Comparison of ENCODE assay signal across 1 cellular context in the genomic region with DNA sequence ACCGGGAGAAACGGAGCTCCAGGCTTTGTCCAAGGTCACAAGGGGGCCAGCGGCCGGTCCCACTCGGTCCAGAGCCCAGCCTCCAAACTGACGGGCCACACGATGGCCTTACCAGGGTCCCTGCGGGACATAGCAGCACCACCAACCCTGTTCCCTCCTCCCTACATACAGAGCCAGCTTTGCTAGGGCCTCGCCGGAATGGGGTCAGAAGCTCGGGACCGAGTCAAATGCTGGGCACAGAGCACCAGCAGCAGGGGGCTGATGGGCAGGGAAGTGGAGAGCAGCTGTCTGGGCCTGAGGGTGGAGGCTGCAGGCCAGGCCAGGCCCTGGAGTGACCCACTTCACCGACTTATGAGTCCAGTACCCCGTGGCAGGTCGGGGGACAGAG.
TF ChIP-seq lines count a peak whose summit lies in the region.

No MANE protein-coding gene starts in this region.

TF ChIP-seq in A549, 52 proteins besides CTCF, POLR2A, EP300 and RAD21:
- TF ChIP-seq RARB (CRISPR knock-in tag; IDR thresholded peaks at IDR 0.05), result no peak
- TF ChIP-seq, protein P1, sequence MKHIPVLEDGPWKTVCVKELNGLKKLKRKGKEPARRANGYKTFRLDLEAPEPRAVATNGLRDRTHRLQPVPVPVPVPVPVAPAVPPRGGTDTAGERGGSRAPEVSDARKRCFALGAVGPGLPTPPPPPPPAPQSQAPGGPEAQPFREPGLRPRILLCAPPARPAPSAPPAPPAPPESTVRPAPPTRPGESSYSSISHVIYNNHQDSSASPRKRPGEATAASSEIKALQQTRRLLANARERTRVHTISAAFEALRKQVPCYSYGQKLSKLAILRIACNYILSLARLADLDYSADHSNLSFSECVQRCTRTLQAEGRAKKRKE (CRISPR knock-in tag; IDR thresholded peaks at IDR 0.05; ENCODE audit: low read depth), result no peak
- TF ChIP-seq, protein P2, sequence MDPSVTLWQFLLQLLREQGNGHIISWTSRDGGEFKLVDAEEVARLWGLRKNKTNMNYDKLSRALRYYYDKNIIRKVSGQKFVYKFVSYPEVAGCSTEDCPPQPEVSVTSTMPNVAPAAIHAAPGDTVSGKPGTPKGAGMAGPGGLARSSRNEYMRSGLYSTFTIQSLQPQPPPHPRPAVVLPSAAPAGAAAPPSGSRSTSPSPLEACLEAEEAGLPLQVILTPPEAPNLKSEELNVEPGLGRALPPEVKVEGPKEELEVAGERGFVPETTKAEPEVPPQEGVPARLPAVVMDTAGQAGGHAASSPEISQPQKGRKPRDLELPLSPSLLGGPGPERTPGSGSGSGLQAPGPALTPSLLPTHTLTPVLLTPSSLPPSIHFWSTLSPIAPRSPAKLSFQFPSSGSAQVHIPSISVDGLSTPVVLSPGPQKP (IDR thresholded peaks at IDR 0.05; ENCODE audit: low read depth, low read length), result no peak
- no peak for TF ChIP-seq KDM5A (IDR thresholded peaks at IDR 0.05)
- TF ChIP-seq HOXB13 (CRISPR knock-in tag; IDR thresholded peaks at IDR 0.05; ENCODE audit: low read depth), result no peak
- TF ChIP-seq JUN (IDR thresholded peaks at IDR 0.05), result no peak
- TF ChIP-seq, protein P3, sequence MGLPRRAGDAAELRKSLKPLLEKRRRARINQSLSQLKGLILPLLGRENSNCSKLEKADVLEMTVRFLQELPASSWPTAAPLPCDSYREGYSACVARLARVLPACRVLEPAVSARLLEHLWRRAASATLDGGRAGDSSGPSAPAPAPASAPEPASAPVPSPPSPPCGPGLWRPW (IDR thresholded peaks at IDR 0.05), result no peak
